8 cellular contexts compared by ENCODE assay signal in the genomic region with DNA sequence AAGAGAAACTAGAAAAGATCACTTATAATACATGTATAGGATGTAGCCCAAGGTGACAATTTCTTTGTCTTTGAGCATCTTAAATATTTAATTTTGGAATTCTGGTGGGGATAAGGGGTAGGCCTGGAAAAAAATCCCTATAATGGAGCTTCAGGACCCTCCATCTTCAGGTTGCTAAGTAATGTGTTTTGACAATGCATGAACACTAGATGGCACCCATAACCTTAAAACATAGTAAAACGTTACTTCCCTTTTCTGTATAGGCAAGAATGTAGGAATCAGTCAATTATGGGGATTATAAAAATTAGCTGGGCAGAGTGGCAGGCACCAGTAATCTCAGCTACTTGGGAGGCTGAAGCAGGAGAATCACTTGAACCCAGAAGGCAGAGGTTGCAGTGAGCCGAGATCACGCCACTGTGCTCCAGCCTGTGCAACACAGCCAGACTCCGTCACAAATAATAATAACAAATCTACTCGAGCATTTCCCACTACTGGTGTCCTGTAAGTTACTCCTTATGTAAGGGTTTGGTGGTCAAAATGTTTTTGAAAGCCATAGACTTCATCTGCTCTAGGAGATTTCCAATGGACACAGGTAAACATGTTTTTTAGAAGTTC.
DNase-seq lines count a peak whose midpoint lies in the region; ATAC-seq and TF ChIP-seq lines count a peak whose summit lies in the region.

No MANE protein-coding gene starts in this region.

- no peak for TF ChIP-seq POLR2A in GM18505 (IDR thresholded peaks at IDR 0.05; ENCODE audit: borderline replicate concordance, extremely low read depth, insufficient read depth, insufficient read length)

- H3K4me3 Mint-ChIP-seq in Calu3 (ENCODE audit: low read depth, unreplicated experiment) = no peak overlapping the region
- no peak overlapping the region for H3K4me3 Mint-ChIP-seq in T-helper 2 cell treated with Interferon-gamma antibody and Interleukin-4, amounts not matched to agents 5 μg/mL and 100 μg/mL, for 36 hours

- H3K9me3 ChIP-seq in liver (ENCODE audit: control insufficient read depth in 4 of 4, low read length in 3 of 4) = no peaks in the 10 kb centered on the region

- H3K4me3 ChIP-seq in astrocyte of the spinal cord (ENCODE audit: low read depth, low read length) (peak overlapping the region; percentile 20), liver (ENCODE audit: low read depth in 1 of 3, low read length in 3 of 3) (peak overlapping the region in 2 of 3 donors; percentile 20 to 34)

- CTCF ChIA-PET in Calu3 (lab: Charles Lee) = interaction anchor here (0.8 to 1.2 kb wide), 2 partner anchors 9 to 696 kb away, joined by 4 to 7 read pairs; no protein-coding TSS in a partner anchor

- no peaks in the 10 kb centered on the region for H3K4me1 Mint-ChIP-seq in Calu3 (ENCODE audit: low read depth, unreplicated experiment)
- no peaks in the 10 kb centered on the region for H3K4me1 Mint-ChIP-seq in T-helper 2 cell treated with Interferon-gamma antibody and Interleukin-4, amounts not matched to agents 5 μg/mL and 100 μg/mL, for 36 hours (ENCODE audit: low read depth)

- TF ChIP-seq CTCF in astrocyte of the spinal cord (IDR thresholded peaks at IDR 0.05; ENCODE audit: low read depth, low read length) = peak; percentile 60
- TF ChIP-seq CTCF in liver (IDR thresholded peaks at IDR 0.05; ENCODE audit: low read depth, low read length, missing input control) = peak; percentile 63
- no peak for TF ChIP-seq CTCF in Calu3 (IDR thresholded peaks at IDR 0.05; ENCODE audit: unreplicated experiment)

- WGBS in liver = 53% methylated on average over 5 of the region's 5 CpGs

- ATAC-seq in GM18505 (IDR thresholded peaks at IDR 0.05; ENCODE audit: unreplicated experiment) (peak; percentile 77), HG02885 (IDR thresholded peaks at IDR 0.05; ENCODE audit: poor library complexity, unreplicated experiment) (peak; percentile 85)

- H3K27me3 ChIP-seq in liver (ENCODE audit: control insufficient read depth in 4 of 4, insufficient read depth in 4 of 4, low read length in 3 of 4) = no peaks in the 10 kb centered on the region

- intact Hi-C loops in Calu3 (cut with micrococcal nuclease; ENCODE audit: unreplicated experiment) = no loop called here

- no peaks in the 10 kb centered on the region for H3K36me3 ChIP-seq in liver (ENCODE audit: control insufficient read depth in 4 of 4, insufficient read depth in 3 of 4, low read depth in 1 of 4, low read length in 3 of 4)

- H3K9ac ChIP-seq in liver (ENCODE audit: low read depth in 1 of 2, low read length in 2 of 2) = peak overlapping the region in 1 of 2 donors; percentile 28

- in situ Hi-C loops in ACHN (cut with HindIII; ENCODE audit: low pct_ligation_motif_present, low pct_unique_long_range_greater_than_20kb, low sequenced_read_pairs) = no loop called here
- in situ Hi-C loops in astrocyte of the spinal cord (cut with HindIII; ENCODE audit: low sequenced_read_pairs) = no loop called here

- H3K27ac Mint-ChIP-seq in Calu3 (ENCODE audit: unreplicated experiment) = no peak overlapping the region
- H3K27ac Mint-ChIP-seq in T-helper 2 cell treated with Interferon-gamma antibody and Interleukin-4, amounts not matched to agents 5 μg/mL and 100 μg/mL, for 36 hours = no peak overlapping the region

- peak; percentile 41 for DNase-seq in ACHN
- peak; percentile 53 for DNase-seq in NCI-H2227 (lab: John Stamatoyannopoulos, UW; ENCODE audit: unreplicated experiment)
- DNase-seq in astrocyte of the spinal cord (ENCODE audit: low read depth, low spot score) = peak; percentile 67
- no peak for DNase-seq in Calu3
- DNase-seq in T-helper 2 cell treated with Interferon-gamma antibody and Interleukin-4, amounts not matched to agents 5 μg/mL and 100 μg/mL, for 36 hours (ENCODE audit: low spot score) = no peak

- peaks cover 31% of the 10 kb centered on the region for H3K27me3 Mint-ChIP-seq in Calu3 (ENCODE audit: unreplicated experiment)
- H3K27me3 Mint-ChIP-seq in T-helper 2 cell treated with Interferon-gamma antibody and Interleukin-4, amounts not matched to agents 5 μg/mL and 100 μg/mL, for 36 hours (ENCODE audit: low read depth) = no peaks in the 10 kb centered on the region

- no peaks in the 10 kb centered on the region for H3K36me3 Mint-ChIP-seq in Calu3 (ENCODE audit: insufficient read depth, unreplicated experiment)
- no peaks in the 10 kb centered on the region for H3K36me3 Mint-ChIP-seq in T-helper 2 cell treated with Interferon-gamma antibody and Interleukin-4, amounts not matched to agents 5 μg/mL and 100 μg/mL, for 36 hours (ENCODE audit: low read depth)

- BruUV-seq in Calu3 (replicated peaks; lab: Mats Ljungman, UMichigan) = no TSS peak

- H3K27ac ChIP-seq in liver (ENCODE audit: low read depth in 1 of 2, low read length in 2 of 2) = no peak overlapping the region

- H3K9me3 Mint-ChIP-seq in Calu3 (ENCODE audit: low read depth, unreplicated experiment) = no peaks in the 10 kb centered on the region
- H3K9me3 Mint-ChIP-seq in T-helper 2 cell treated with Interferon-gamma antibody and Interleukin-4, amounts not matched to agents 5 μg/mL and 100 μg/mL, for 36 hours = no peaks in the 10 kb centered on the region

- TF ChIP-seq RAD21 in liver (IDR thresholded peaks at IDR 0.05) = peak; percentile 78 to 84

- H3K4me1 ChIP-seq in liver (ENCODE audit: control insufficient read depth in 4 of 4, insufficient read depth in 4 of 4, low read length in 3 of 4) = peaks cover 0 to 12% (median 9%) of the 10 kb centered on the region in 4 donors

TF ChIP-seq in liver, 16 proteins besides CTCF, POLR2A, EP300 and RAD21:
- no peak for TF ChIP-seq TAF1 (conservative IDR thresholded peaks at IDR 0.05)
- TF ChIP-seq GABPA (IDR thresholded peaks at IDR 0.05 in 1 of 2, conservative IDR thresholded peaks at IDR 0.05 in 1 of 2) = no peak
- TF ChIP-seq HNF4A (conservative IDR thresholded peaks at IDR 0.05) = no peak
- TF ChIP-seq ATF3 (IDR thresholded peaks at IDR 0.05) = no peak
- TF ChIP-seq YY1 (IDR thresholded peaks at IDR 0.05) = peak; percentile 22
- TF ChIP-seq FOXA2 (IDR thresholded peaks at IDR 0.05) = no peak
- TF ChIP-seq NR2F2 (IDR thresholded peaks at IDR 0.05) = no peak

Comparison
In these comparisons a context has a peak if more than half of its experiments do, and no peak if none do; other contexts are left out.
1. DNase-seq: peak in ACHN (single experiment), NCI-H2227 (single experiment) and astrocyte of the spinal cord (single experiment); none in Calu3 (single experiment) and T-helper 2 cell treated with Interferon-gamma antibody and Interleukin-4, amounts not matched to agents 5 μg/mL and 100 μg/mL, for 36 hours (single experiment).